In the genomic region with DNA sequence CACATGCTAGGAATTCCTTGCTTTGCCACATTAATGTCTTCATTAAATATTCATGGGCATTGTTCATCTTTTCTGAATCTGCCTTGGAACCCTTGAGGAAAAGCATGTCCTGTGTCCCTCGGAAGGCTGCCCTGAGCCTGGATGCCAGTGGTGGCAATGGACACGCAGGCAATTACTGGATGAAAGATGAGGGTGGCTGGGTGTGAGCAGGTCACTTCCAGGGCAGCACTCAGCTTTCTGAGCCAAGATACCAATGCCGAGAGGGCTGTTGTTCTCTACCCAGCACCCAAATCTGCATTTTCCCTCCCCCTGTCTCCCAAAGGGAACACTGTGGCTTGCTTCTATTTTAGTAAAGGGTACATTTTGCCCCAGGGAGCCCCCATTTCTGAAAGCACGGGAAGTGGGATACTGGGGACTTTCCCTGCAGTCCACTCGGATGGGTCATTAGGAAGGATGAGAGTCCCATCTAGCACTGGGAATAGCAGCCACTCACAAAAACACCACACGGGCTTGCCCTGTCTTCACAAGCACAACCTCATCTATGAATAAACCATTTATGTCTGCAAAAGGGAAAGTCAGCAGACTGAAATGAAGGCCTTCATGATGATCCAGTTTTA, we compare ENCODE assay signal across 17 cellular contexts.
"Had no signal": no experiment of that assay in that cellular context is flagged by ENCODE, and none has a peak within 500 bp of the region (broad histone marks: within the 10 kb centered on the region; RNA-seq: fewer than 3 reads in every experiment).

No MANE protein-coding gene starts in this region.

- H3K27ac Mint-ChIP-seq: activated CD8-positive, alpha-beta memory T cell treated with anti-CD3 and anti-CD28 coated beads, Interleukin-2, amount 10 ng/mL, durations not matched to agents 7 days and 5 days; activated naive CD8-positive, alpha-beta T cell treated with anti-CD3 and anti-CD28 coated beads for 36 hours; nephron progenitor cell; type B pancreatic cell had no signal

- DNase-seq: activated CD4-positive, alpha-beta T cell treated with anti-CD3 and anti-CD28 coated beads for 1 hour; activated CD4-positive, alpha-beta T cell treated with anti-CD3 and anti-CD28 coated beads, Interleukin-2, amount 50 U/mL, for 48 hours; activated CD8-positive, alpha-beta memory T cell treated with anti-CD3 and anti-CD28 coated beads, Interleukin-2, amount 10 ng/mL, durations not matched to agents 7 days and 5 days; activated gamma-delta T cell; activated naive CD8-positive, alpha-beta T cell treated with anti-CD3 and anti-CD28 coated beads for 36 hours; activated T-cell treated with anti-CD3 and anti-CD28 coated beads, Interleukin-2, amount 50 U/mL, for 48 hours; effector CD8-positive, alpha-beta T cell; left colon; mesenchymal stem cell; nephron progenitor cell; SJCRH30; small intestine; T-helper 9 cell had no signal

- H3K4me3 Mint-ChIP-seq: activated CD8-positive, alpha-beta memory T cell treated with anti-CD3 and anti-CD28 coated beads, Interleukin-2, amount 10 ng/mL, durations not matched to agents 7 days and 5 days; activated naive CD8-positive, alpha-beta T cell treated with anti-CD3 and anti-CD28 coated beads for 36 hours; nephron progenitor cell; type B pancreatic cell had no signal

- H3K9me3 ChIP-seq: SJCRH30, suprapubic skin had no signal

- H3K27ac ChIP-seq: cardiac muscle cell, coronary artery, SJCRH30, suprapubic skin had no signal

- H3K27me3 ChIP-seq: cardiac muscle cell, SJCRH30, suprapubic skin had no signal

- H3K36me3 ChIP-seq: cardiac muscle cell, SJCRH30, suprapubic skin had no signal

- H3K4me3 ChIP-seq: cardiac muscle cell, coronary artery, SJCRH30, suprapubic skin had no signal

- H3K27me3 Mint-ChIP-seq: activated CD8-positive, alpha-beta memory T cell treated with anti-CD3 and anti-CD28 coated beads, Interleukin-2, amount 10 ng/mL, durations not matched to agents 7 days and 5 days; activated naive CD8-positive, alpha-beta T cell treated with anti-CD3 and anti-CD28 coated beads for 36 hours; type B pancreatic cell had no signal

- ATAC-seq: activated CD8-positive, alpha-beta memory T cell treated with anti-CD3 and anti-CD28 coated beads, Interleukin-2, amount 10 ng/mL, durations not matched to agents 7 days and 5 days; left colon had no signal

- H3K4me1 ChIP-seq: SJCRH30, suprapubic skin had no signal

- H3K4me1 Mint-ChIP-seq: activated CD8-positive, alpha-beta memory T cell treated with anti-CD3 and anti-CD28 coated beads, Interleukin-2, amount 10 ng/mL, durations not matched to agents 7 days and 5 days; activated naive CD8-positive, alpha-beta T cell treated with anti-CD3 and anti-CD28 coated beads for 36 hours had no signal
